ENCODE assay signal across 17 cellular contexts in genomic region chr22:18145676-18146388, GRCh38.
"Had no signal": no experiment of that assay in that cellular context is flagged by ENCODE, and none has a peak within 500 bp of the region (broad histone marks: within the 10 kb centered on the region; RNA-seq: fewer than 3 reads in every experiment).

No MANE protein-coding gene starts in this region.

- H3K4me3 ChIP-seq: adrenal gland, esophagus muscularis mucosa, upper lobe of left lung had no signal

- H3K27me3 ChIP-seq: adrenal gland, esophagus muscularis mucosa, neutrophil, upper lobe of left lung had no signal

- H3K36me3 ChIP-seq: adrenal gland, esophagus muscularis mucosa, neutrophil, upper lobe of left lung had no signal

- ATAC-seq: activated CD4-positive, CD25-positive, alpha-beta regulatory T cell treated with anti-CD3 and anti-CD28 coated beads, Interleukin-2, amount 50 U/mL, for 24 hours; activated T-cell treated with anti-CD3 and anti-CD28 coated beads, Interleukin-2, amount 50 U/mL, for 4 hours; naive thymus-derived CD8-positive, alpha-beta T cell; stimulated activated naive CD8-positive, alpha-beta T cell treated with anti-CD3 and anti-CD28 coated beads, Interleukin-15, amount 100 ng/mL, for 72 hours had no signal

- FAIRE-seq: bronchial epithelial cell, endothelial cell of umbilical vein had no signal

- H3K27ac ChIP-seq: adrenal gland, neutrophil, upper lobe of left lung had no signal

- H3K9me3 ChIP-seq: adrenal gland, esophagus muscularis mucosa, neutrophil had no signal

- DNase-seq: activated CD4-positive, alpha-beta T cell treated with anti-CD3 and anti-CD28 coated beads, Interleukin-2, amount 10 ng/mL, durations not matched to agents 7 days and 5 days; activated CD8-positive, alpha-beta memory T cell treated with anti-CD3 and anti-CD28 coated beads, Interleukin-2, amount 50 U/mL, for 4 hours; activated naive CD4-positive, alpha-beta T cell treated with anti-CD3 and anti-CD28 coated beads, Interleukin-2, amount 50 U/mL, for 16 hours; activated T-cell treated with anti-CD3 and anti-CD28 coated beads, Interleukin-2, amount 50 U/mL, for 4 hours; adrenal gland; effector CD8-positive, alpha-beta T cell; immature natural killer cell; kidney glomerular epithelial cell; naive thymus-derived CD8-positive, alpha-beta T cell; stimulated activated CD4-positive, alpha-beta T cell treated with anti-CD3 and anti-CD28 coated beads, Interleukin-1b, Interleukin-23, amount 100 ng/mL, for 48 hours; stimulated activated naive CD8-positive, alpha-beta T cell treated with anti-CD3 and anti-CD28 coated beads, Interleukin-15, amount 100 ng/mL, for 72 hours had no signal
